ENCODE assay signal across 1 cellular context in the genomic region with DNA sequence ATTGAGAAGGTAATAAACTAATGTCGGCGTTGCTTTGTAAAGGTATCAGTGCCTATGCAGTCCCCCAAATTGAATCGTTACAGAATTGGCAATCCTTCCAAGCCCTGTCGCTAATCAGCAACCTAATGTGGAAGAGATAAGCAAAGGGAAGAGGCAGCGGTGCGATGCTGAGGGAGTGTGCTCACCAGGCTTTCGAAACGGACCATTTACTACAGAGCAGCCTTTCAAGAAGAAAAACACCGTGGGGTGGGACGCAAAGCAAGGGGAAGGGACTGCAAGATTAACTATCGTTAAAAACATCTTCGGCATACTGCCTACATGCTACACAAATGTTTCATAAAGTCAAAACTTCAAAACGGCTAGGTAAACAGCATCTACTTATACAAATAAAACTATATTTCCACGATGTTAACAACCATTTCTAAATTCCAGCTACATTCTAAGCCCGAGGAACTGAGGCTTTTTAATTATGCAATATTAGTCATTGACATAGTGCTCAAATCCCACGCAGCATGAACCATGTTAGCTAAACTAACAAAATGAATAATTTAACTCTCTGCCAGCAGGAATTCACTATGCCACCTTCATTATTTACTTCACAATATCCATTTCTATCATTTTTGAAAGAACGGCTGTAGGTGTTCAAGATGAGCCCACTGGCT.
TF ChIP-seq lines count a peak whose summit lies in the region.

No MANE protein-coding gene starts in this region.

TF ChIP-seq in GM23338, 12 proteins besides CTCF, POLR2A, EP300 and RAD21 (continued from another document):
- TF ChIP-seq, protein P1, sequence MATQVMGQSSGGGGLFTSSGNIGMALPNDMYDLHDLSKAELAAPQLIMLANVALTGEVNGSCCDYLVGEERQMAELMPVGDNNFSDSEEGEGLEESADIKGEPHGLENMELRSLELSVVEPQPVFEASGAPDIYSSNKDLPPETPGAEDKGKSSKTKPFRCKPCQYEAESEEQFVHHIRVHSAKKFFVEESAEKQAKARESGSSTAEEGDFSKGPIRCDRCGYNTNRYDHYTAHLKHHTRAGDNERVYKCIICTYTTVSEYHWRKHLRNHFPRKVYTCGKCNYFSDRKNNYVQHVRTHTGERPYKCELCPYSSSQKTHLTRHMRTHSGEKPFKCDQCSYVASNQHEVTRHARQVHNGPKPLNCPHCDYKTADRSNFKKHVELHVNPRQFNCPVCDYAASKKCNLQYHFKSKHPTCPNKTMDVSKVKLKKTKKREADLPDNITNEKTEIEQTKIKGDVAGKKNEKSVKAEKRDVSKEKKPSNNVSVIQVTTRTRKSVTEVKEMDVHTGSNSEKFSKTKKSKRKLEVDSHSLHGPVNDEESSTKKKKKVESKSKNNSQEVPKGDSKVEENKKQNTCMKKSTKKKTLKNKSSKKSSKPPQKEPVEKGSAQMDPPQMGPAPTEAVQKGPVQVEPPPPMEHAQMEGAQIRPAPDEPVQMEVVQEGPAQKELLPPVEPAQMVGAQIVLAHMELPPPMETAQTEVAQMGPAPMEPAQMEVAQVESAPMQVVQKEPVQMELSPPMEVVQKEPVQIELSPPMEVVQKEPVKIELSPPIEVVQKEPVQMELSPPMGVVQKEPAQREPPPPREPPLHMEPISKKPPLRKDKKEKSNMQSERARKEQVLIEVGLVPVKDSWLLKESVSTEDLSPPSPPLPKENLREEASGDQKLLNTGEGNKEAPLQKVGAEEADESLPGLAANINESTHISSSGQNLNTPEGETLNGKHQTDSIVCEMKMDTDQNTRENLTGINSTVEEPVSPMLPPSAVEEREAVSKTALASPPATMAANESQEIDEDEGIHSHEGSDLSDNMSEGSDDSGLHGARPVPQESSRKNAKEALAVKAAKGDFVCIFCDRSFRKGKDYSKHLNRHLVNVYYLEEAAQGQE (IDR thresholded peaks at IDR 0.05; ENCODE audit: unreplicated experiment) = no peak
- TF ChIP-seq STAT1 (IDR thresholded peaks at IDR 0.05; ENCODE audit: unreplicated experiment) = no peak
- no peak for TF ChIP-seq ZNF114 (CRISPR knock-in tag; IDR thresholded peaks at IDR 0.05)
- no peak for TF ChIP-seq CREB1 (CRISPR knock-in tag; IDR thresholded peaks at IDR 0.05; ENCODE audit: low read depth)
- TF ChIP-seq, protein P2, sequence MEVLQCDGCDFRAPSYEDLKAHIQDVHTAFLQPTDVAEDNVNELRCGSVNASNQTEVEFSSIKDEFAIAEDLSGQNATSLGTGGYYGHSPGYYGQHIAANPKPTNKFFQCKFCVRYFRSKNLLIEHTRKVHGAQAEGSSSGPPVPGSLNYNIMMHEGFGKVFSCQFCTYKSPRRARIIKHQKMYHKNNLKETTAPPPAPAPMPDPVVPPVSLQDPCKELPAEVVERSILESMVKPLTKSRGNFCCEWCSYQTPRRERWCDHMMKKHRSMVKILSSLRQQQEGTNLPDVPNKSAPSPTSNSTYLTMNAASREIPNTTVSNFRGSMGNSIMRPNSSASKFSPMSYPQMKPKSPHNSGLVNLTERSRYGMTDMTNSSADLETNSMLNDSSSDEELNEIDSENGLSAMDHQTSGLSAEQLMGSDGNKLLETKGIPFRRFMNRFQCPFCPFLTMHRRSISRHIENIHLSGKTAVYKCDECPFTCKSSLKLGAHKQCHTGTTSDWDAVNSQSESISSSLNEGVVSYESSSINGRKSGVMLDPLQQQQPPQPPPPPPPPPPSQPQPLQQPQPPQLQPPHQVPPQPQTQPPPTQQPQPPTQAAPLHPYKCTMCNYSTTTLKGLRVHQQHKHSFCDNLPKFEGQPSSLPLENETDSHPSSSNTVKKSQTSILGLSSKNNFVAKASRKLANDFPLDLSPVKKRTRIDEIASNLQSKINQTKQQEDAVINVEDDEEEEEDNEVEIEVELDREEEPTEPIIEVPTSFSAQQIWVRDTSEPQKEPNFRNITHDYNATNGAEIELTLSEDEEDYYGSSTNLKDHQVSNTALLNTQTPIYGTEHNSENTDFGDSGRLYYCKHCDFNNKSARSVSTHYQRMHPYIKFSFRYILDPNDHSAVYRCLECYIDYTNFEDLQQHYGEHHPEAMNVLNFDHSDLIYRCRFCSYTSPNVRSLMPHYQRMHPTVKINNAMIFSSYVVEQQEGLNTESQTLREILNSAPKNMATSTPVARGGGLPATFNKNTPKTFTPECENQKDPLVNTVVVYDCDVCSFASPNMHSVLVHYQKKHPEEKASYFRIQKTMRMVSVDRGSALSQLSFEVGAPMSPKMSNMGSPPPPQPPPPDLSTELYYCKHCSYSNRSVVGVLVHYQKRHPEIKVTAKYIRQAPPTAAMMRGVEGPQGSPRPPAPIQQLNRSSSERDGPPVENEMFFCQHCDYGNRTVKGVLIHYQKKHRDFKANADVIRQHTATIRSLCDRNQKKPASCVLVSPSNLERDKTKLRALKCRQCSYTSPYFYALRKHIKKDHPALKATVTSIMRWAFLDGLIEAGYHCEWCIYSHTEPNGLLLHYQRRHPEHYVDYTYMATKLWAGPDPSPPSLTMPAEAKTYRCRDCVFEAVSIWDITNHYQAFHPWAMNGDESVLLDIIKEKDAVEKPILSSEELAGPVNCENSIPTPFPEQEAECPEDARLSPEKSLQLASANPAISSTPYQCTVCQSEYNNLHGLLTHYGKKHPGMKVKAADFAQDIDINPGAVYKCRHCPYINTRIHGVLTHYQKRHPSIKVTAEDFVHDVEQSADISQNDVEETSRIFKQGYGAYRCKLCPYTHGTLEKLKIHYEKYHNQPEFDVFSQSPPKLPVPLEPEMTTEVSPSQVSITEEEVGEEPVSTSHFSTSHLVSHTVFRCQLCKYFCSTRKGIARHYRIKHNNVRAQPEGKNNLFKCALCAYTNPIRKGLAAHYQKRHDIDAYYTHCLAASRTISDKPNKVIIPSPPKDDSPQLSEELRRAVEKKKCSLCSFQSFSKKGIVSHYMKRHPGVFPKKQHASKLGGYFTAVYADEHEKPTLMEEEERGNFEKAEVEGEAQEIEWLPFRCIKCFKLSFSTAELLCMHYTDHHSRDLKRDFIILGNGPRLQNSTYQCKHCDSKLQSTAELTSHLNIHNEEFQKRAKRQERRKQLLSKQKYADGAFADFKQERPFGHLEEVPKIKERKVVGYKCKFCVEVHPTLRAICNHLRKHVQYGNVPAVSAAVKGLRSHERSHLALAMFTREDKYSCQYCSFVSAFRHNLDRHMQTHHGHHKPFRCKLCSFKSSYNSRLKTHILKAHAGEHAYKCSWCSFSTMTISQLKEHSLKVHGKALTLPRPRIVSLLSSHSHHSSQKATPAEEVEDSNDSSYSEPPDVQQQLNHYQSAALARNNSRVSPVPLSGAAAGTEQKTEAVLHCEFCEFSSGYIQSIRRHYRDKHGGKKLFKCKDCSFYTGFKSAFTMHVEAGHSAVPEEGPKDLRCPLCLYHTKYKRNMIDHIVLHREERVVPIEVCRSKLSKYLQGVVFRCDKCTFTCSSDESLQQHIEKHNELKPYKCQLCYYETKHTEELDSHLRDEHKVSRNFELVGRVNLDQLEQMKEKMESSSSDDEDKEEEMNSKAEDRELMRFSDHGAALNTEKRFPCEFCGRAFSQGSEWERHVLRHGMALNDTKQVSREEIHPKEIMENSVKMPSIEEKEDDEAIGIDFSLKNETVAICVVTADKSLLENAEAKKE (CRISPR knock-in tag; IDR thresholded peaks at IDR 0.05) = no peak
- no peak for TF ChIP-seq JUNB (IDR thresholded peaks at IDR 0.05; ENCODE audit: unreplicated experiment)
- no peak for TF ChIP-seq ZNF331 (CRISPR knock-in tag; IDR thresholded peaks at IDR 0.05; ENCODE audit: low read depth)
- no peak for TF ChIP-seq EZH2 (IDR thresholded peaks at IDR 0.05; ENCODE audit: low read depth, unreplicated experiment)
TF ChIP-seq in GM23338: peak in this region for 0.
